Comparison of ENCODE assay signal across 15 cellular contexts in genomic region chr13:77136902-77137420, GRCh38.
DNase-seq lines count a peak whose midpoint lies in the region; ATAC-seq and TF ChIP-seq lines count a peak whose summit lies in the region.
"Had no signal": no experiment of that assay in that cellular context is flagged by ENCODE, and none has a peak within 500 bp of the region (broad histone marks: within the 10 kb centered on the region; RNA-seq: fewer than 3 reads in every experiment).

No MANE protein-coding gene starts in this region.

- CTCF ChIA-PET in activated CD4-positive, alpha-beta T cell treated with anti-CD3 and anti-CD28 coated beads for 36 hours (lab: Charles Lee): no interaction called here

- H3K4me2 ChIP-seq in smooth muscle cell: peak overlapping the region; percentile 61

- H4K20me1 ChIP-seq in smooth muscle cell (ENCODE audit: low read depth): peaks cover 3% of the 10 kb centered on the region

- intact Hi-C loops in activated CD4-positive, alpha-beta T cell treated with anti-CD3 and anti-CD28 coated beads for 36 hours (cut with DNase I, micrococcal nuclease): no loop called here

- H3K27me3 Mint-ChIP-seq in activated CD4-positive, alpha-beta T cell treated with anti-CD3 and anti-CD28 coated beads for 36 hours: no peaks in the 10 kb centered on the region
- no peaks in the 10 kb centered on the region for H3K27me3 Mint-ChIP-seq in activated T-helper 17 cell treated with anti-CD3 and anti-CD28 coated beads, Interleukin-2, amount 50 U/mL, for 72 hours
- H3K27me3 Mint-ChIP-seq: dendritic cell treated with granulocyte-macrophage colony-stimulating factor and Interleukin-4, amounts not matched to agents 40 ng/mL and 50 ng/mL, for 4 days had no signal

- H3K4me3 Mint-ChIP-seq in activated CD4-positive, alpha-beta T cell treated with anti-CD3 and anti-CD28 coated beads for 36 hours: no peak overlapping the region
- no peak overlapping the region for H3K4me3 Mint-ChIP-seq in activated T-helper 17 cell treated with anti-CD3 and anti-CD28 coated beads, Interleukin-2, amount 50 U/mL, for 72 hours
- H3K4me3 Mint-ChIP-seq: dendritic cell treated with granulocyte-macrophage colony-stimulating factor and Interleukin-4, amounts not matched to agents 40 ng/mL and 50 ng/mL, for 4 days had no signal

- no peak overlapping the region for H3K9ac ChIP-seq in smooth muscle cell (ENCODE audit: low read depth)

- H3K27ac ChIP-seq in smooth muscle cell (ENCODE audit: low read depth): peak overlapping the region; percentile 28
- H3K27ac ChIP-seq: 22Rv1, suprapubic skin had no signal

- POLR2A ChIA-PET in activated CD4-positive, alpha-beta T cell treated with anti-CD3 and anti-CD28 coated beads for 36 hours (lab: Charles Lee): no interaction called here

- no peaks in the 10 kb centered on the region for H3K79me2 ChIP-seq in smooth muscle cell (ENCODE audit: low read depth)

- H3K4me3 ChIP-seq in fibroblast of villous mesenchyme (ENCODE audit: low read depth, low read length) (no peak overlapping the region), smooth muscle cell (no peak overlapping the region)
- H3K4me3 ChIP-seq: K562, suprapubic skin had no signal

- peak overlapping the region; percentile 3 for H3K27ac Mint-ChIP-seq in activated CD4-positive, alpha-beta T cell treated with anti-CD3 and anti-CD28 coated beads for 36 hours
- H3K27ac Mint-ChIP-seq in activated T-helper 17 cell treated with anti-CD3 and anti-CD28 coated beads, Interleukin-2, amount 50 U/mL, for 72 hours: peak overlapping the region; percentile 4
- H3K27ac Mint-ChIP-seq: dendritic cell treated with granulocyte-macrophage colony-stimulating factor and Interleukin-4, amounts not matched to agents 40 ng/mL and 50 ng/mL, for 4 days had no signal

- WGBS in smooth muscle cell (ENCODE audit: low lambda C conversion rate): 38% methylated on average over 3 of the region's 3 CpGs

- TF ChIP-seq CTCF in fibroblast of villous mesenchyme (IDR thresholded peaks at IDR 0.05; ENCODE audit: insufficient read depth, low read depth, low read length) (no peak), smooth muscle cell (IDR thresholded peaks at IDR 0.05; ENCODE audit: borderline replicate concordance, insufficient read depth, poor library complexity, severe bottlenecking) (no peak)

- no peak overlapping the region for H2AFZ ChIP-seq in smooth muscle cell (ENCODE audit: low read depth)

- peaks cover 54% of the 10 kb centered on the region for H3K36me3 Mint-ChIP-seq in activated CD4-positive, alpha-beta T cell treated with anti-CD3 and anti-CD28 coated beads for 36 hours (ENCODE audit: low read depth)
- peaks cover 99% of the 10 kb centered on the region for H3K36me3 Mint-ChIP-seq in activated T-helper 17 cell treated with anti-CD3 and anti-CD28 coated beads, Interleukin-2, amount 50 U/mL, for 72 hours (ENCODE audit: low read depth)

- DNase-seq in activated CD4-positive, alpha-beta T cell treated with anti-CD3 and anti-CD28 coated beads for 36 hours: no peak
- DNase-seq in activated CD4-positive, alpha-beta T cell treated with anti-CD3 and anti-CD28 coated beads, Interleukin-2, amount 50 U/mL, for 48 hours: no peak
- DNase-seq in fibroblast of villous mesenchyme (ENCODE audit: low read depth) (peak; percentile 89), smooth muscle cell (lab: John Stamatoyannopoulos, UW; ENCODE audit: unreplicated experiment) (no peak), ureter (ENCODE audit: low spot score) (no peak), AML-193 (lab: John Stamatoyannopoulos, UW) (no peak), NCI-H2196 treated with DMSO at 0.1 percent for 48 hours (lab: John Stamatoyannopoulos, UW; ENCODE audit: unreplicated experiment) (no peak)
- DNase-seq: activated effector memory CD4-positive, alpha-beta T cell treated with Interleukin-2 at 50 U/mL for 16 hours; NCI-H2029 had no signal

- H3K27me3 ChIP-seq in smooth muscle cell (ENCODE audit: low read depth): no peaks in the 10 kb centered on the region
- H3K27me3 ChIP-seq: suprapubic skin had no signal

- H3K36me3 ChIP-seq in smooth muscle cell (ENCODE audit: low read depth): peaks cover 5% of the 10 kb centered on the region

- no peak for ATAC-seq in activated CD4-positive, alpha-beta T cell treated with anti-CD3 and anti-CD28 coated beads for 36 hours
- ATAC-seq in activated T-helper 17 cell treated with anti-CD3 and anti-CD28 coated beads, Interleukin-2, amount 50 U/mL, for 72 hours (replicated peaks): no peak
- ATAC-seq: activated CD4-positive, CD25-positive, alpha-beta regulatory T cell treated with anti-CD3 and anti-CD28 coated beads, Interleukin-2, amount 50 U/mL, for 24 hours; K562 had no signal

- H3K4me1 ChIP-seq in smooth muscle cell (ENCODE audit: low read depth): peaks cover 6% of the 10 kb centered on the region
- H3K4me1 ChIP-seq: suprapubic skin had no signal

- no peaks in the 10 kb centered on the region for H3K9me3 ChIP-seq in smooth muscle cell (replicated peaks; ENCODE audit: low read depth)
- H3K9me3 ChIP-seq: suprapubic skin had no signal

- H3K4me1 Mint-ChIP-seq in activated CD4-positive, alpha-beta T cell treated with anti-CD3 and anti-CD28 coated beads for 36 hours: no peaks in the 10 kb centered on the region
- H3K4me1 Mint-ChIP-seq in activated T-helper 17 cell treated with anti-CD3 and anti-CD28 coated beads, Interleukin-2, amount 50 U/mL, for 72 hours: no peaks in the 10 kb centered on the region

- H3K9me3 Mint-ChIP-seq in activated CD4-positive, alpha-beta T cell treated with anti-CD3 and anti-CD28 coated beads for 36 hours (ENCODE audit: low read depth): no peaks in the 10 kb centered on the region
- no peaks in the 10 kb centered on the region for H3K9me3 Mint-ChIP-seq in activated T-helper 17 cell treated with anti-CD3 and anti-CD28 coated beads, Interleukin-2, amount 50 U/mL, for 72 hours
- H3K9me3 Mint-ChIP-seq: dendritic cell treated with granulocyte-macrophage colony-stimulating factor and Interleukin-4, amounts not matched to agents 40 ng/mL and 50 ng/mL, for 4 days had no signal

- no peaks in the 10 kb centered on the region for H3F3A ChIP-seq in smooth muscle cell (ENCODE audit: low read depth)
